33 cellular contexts compared by ENCODE assay signal in the genomic region with DNA sequence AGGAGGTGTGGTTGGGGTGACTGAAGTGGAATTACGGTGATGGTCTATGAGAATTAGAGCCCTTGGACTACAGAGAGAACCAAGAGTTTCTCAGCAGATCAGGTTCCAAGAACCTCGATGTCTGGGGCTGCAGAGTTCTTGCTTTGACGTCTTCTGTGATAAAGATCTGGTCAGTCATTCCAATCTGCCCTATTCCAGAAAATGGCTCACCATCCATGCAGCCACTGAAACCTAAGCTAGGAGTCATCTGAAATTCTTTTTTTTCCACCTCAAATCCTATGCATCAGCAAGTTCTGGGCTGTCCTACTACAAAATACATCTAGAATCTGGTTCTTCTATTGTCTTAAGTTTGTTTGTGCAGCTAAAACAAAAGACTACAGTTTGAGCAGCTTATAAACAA.
"Had no signal": no experiment of that assay in that cellular context is flagged by ENCODE, and none has a peak within 500 bp of the region (broad histone marks: within the 10 kb centered on the region; RNA-seq: fewer than 3 reads in every experiment).

No MANE protein-coding gene starts in this region.

- H3K4me3 ChIP-seq: cardiac muscle cell, MG63, Peyer's patch, SJSA1 had no signal

- DNase-seq: activated B cell treated with CpG ODN at 0.5 μM for 24 hours; activated CD4-positive, alpha-beta memory T cell treated with anti-CD3 and anti-CD28 coated beads for 36 hours; activated CD4-positive, alpha-beta T cell treated with anti-CD3 and anti-CD28 coated beads for 4 hours; activated CD4-positive, alpha-beta T cell treated with anti-CD3 and anti-CD28 coated beads, Interleukin-2, amount 50 U/mL, for 1 hour; activated CD4-positive, CD25-positive, alpha-beta regulatory T cell treated with anti-CD3 and anti-CD28 coated beads, Interleukin-2, amount 50 U/mL, for 72 hours; activated CD8-positive, alpha-beta memory T cell treated with anti-CD3 and anti-CD28 coated beads, Interleukin-2, amount 50 U/mL, for 4 hours; activated effector memory CD4-positive, alpha-beta T cell treated with Interleukin-2 at 50 U/mL for 16 hours; activated naive CD4-positive, alpha-beta T cell treated with anti-CD3 and anti-CD28 coated beads, Interleukin-2, amount 10 ng/mL, durations not matched to agents 7 days and 5 days; activated naive CD8-positive, alpha-beta T cell treated with anti-CD3 and anti-CD28 coated beads for 36 hours; activated T-cell treated with anti-CD3 and anti-CD28 coated beads for 4 hours; activated T-cell treated with anti-CD3 and anti-CD28 coated beads, Interleukin-2, amount 50 U/mL, for 4 hours; amniotic stem cell; aorta; Karpas-422; MG63; NCI-H1048; NCI-H1436 treated with DMSO at 0.1 percent for 48 hours; NCI-H1694 treated with DMSO at 0.1 percent for 48 hours; NCI-H2029; NCI-H345; NCI-H524 treated with DMSO at 0.1 percent for 48 hours; NK-92 treated with Interleukin-12 subunit alpha and Interleukin-12 subunit beta, amount 100 ng/mL, for 24 hours; PC-3; Peyer's patch; RPMI8226; SHP77 treated with DMSO at 0.1 percent for 48 hours; SW 1271; T-helper 1 cell; T-helper 2 cell; T-helper 9 cell had no signal

- H3K4me3 Mint-ChIP-seq: activated B cell treated with CpG ODN at 0.5 μM for 24 hours; activated CD4-positive, alpha-beta memory T cell treated with anti-CD3 and anti-CD28 coated beads for 36 hours; activated naive CD4-positive, alpha-beta T cell treated with anti-CD3 and anti-CD28 coated beads, Interleukin-2, amount 10 ng/mL, durations not matched to agents 7 days and 5 days; activated naive CD8-positive, alpha-beta T cell treated with anti-CD3 and anti-CD28 coated beads for 36 hours; activated T-cell treated with anti-CD3 and anti-CD28 coated beads, Interleukin-2, amount 50 U/mL, for 4 hours; activated T-helper 1 cell treated with anti-CD3 and anti-CD28 coated beads, Interleukin-12 subunit alpha, Interleukin-12 subunit beta, Interleukin-2, Interleukin-4 antibody, amounts not matched to agents 30 ng/mL and 10 ng/mL and 1 ng/mL, durations not matched to agents 14 hours and 24 hours and 36 hours had no signal

- H3K4me1 Mint-ChIP-seq: activated B cell treated with CpG ODN at 0.5 μM for 24 hours; activated naive CD4-positive, alpha-beta T cell treated with anti-CD3 and anti-CD28 coated beads, Interleukin-2, amount 10 ng/mL, durations not matched to agents 7 days and 5 days; activated naive CD8-positive, alpha-beta T cell treated with anti-CD3 and anti-CD28 coated beads for 36 hours had no signal

- H3K27ac Mint-ChIP-seq: activated B cell treated with CpG ODN at 0.5 μM for 24 hours; activated CD4-positive, alpha-beta memory T cell treated with anti-CD3 and anti-CD28 coated beads for 36 hours; activated naive CD4-positive, alpha-beta T cell treated with anti-CD3 and anti-CD28 coated beads, Interleukin-2, amount 10 ng/mL, durations not matched to agents 7 days and 5 days; activated naive CD8-positive, alpha-beta T cell treated with anti-CD3 and anti-CD28 coated beads for 36 hours; activated T-helper 1 cell treated with anti-CD3 and anti-CD28 coated beads, Interleukin-12 subunit alpha, Interleukin-12 subunit beta, Interleukin-2, Interleukin-4 antibody, amounts not matched to agents 30 ng/mL and 10 ng/mL and 1 ng/mL, durations not matched to agents 14 hours and 24 hours and 36 hours had no signal

- H3K9me3 Mint-ChIP-seq: activated B cell treated with CpG ODN at 0.5 μM for 24 hours; activated CD4-positive, alpha-beta memory T cell treated with anti-CD3 and anti-CD28 coated beads for 36 hours; activated naive CD4-positive, alpha-beta T cell treated with anti-CD3 and anti-CD28 coated beads, Interleukin-2, amount 10 ng/mL, durations not matched to agents 7 days and 5 days; activated naive CD8-positive, alpha-beta T cell treated with anti-CD3 and anti-CD28 coated beads for 36 hours; activated T-cell treated with anti-CD3 and anti-CD28 coated beads, Interleukin-2, amount 50 U/mL, for 4 hours; activated T-helper 1 cell treated with anti-CD3 and anti-CD28 coated beads, Interleukin-12 subunit alpha, Interleukin-12 subunit beta, Interleukin-2, Interleukin-4 antibody, amounts not matched to agents 30 ng/mL and 10 ng/mL and 1 ng/mL, durations not matched to agents 14 hours and 24 hours and 36 hours had no signal

- H3K27me3 Mint-ChIP-seq: activated CD4-positive, alpha-beta memory T cell treated with anti-CD3 and anti-CD28 coated beads for 36 hours; activated naive CD8-positive, alpha-beta T cell treated with anti-CD3 and anti-CD28 coated beads for 36 hours had no signal

- ATAC-seq: activated T-cell treated with anti-CD3 and anti-CD28 coated beads, Interleukin-2, amount 50 U/mL, for 4 hours; PC-3 had no signal

- H3K36me3 Mint-ChIP-seq: activated CD4-positive, alpha-beta memory T cell treated with anti-CD3 and anti-CD28 coated beads for 36 hours; activated naive CD4-positive, alpha-beta T cell treated with anti-CD3 and anti-CD28 coated beads, Interleukin-2, amount 10 ng/mL, durations not matched to agents 7 days and 5 days; activated naive CD8-positive, alpha-beta T cell treated with anti-CD3 and anti-CD28 coated beads for 36 hours had no signal
